ENCODE assay signal across 8 cellular contexts in genomic region chr15:101188517-101189340, GRCh38.
DNase-seq lines count a peak whose midpoint lies in the region; ATAC-seq and TF ChIP-seq lines count a peak whose summit lies in the region.

No MANE protein-coding gene starts in this region.

- H3K4me1 ChIP-seq in body of pancreas (peaks cover 17% of the 10 kb centered on the region), mesodermal cell (ENCODE audit: control insufficient read depth, insufficient read depth, low read length, poor library complexity, severe bottlenecking) (peaks cover 55% of the 10 kb centered on the region)
- H3K4me1 ChIP-seq in naive thymus-derived CD4-positive, alpha-beta T cell (ENCODE audit: control insufficient read depth in 2 of 2, insufficient read depth in 2 of 2, low read length in 2 of 2): peaks cover 7 to 13% of the 10 kb centered on the region in 2 donors

- H3K27me3 Mint-ChIP-seq in naive thymus-derived CD4-positive, alpha-beta T cell: no peaks in the 10 kb centered on the region

- DNase-seq in body of pancreas (no peak), activated gamma-delta T cell (lab: John Stamatoyannopoulos, UW) (no peak), anterior cingulate cortex (lab: John Stamatoyannopoulos, UW) (no peak)
- DNase-seq in naive thymus-derived CD4-positive, alpha-beta T cell: no peak

- H3K36me3 Mint-ChIP-seq in naive thymus-derived CD4-positive, alpha-beta T cell: peaks cover 0 to 9% (median 4%) of the 10 kb centered on the region in 5 donors

- H3K36me3 ChIP-seq in body of pancreas (replicated peaks in 1 of 2; ENCODE audit: insufficient read depth in 1 of 2, low read depth in 2 of 2) (no peaks in the 10 kb centered on the region), mesodermal cell (ENCODE audit: control insufficient read depth, insufficient read depth, low read length) (peaks cover 13% of the 10 kb centered on the region)
- no peaks in the 10 kb centered on the region for H3K36me3 ChIP-seq in naive thymus-derived CD4-positive, alpha-beta T cell (ENCODE audit: control insufficient read depth in 2 of 3, insufficient read depth in 3 of 3, low read length in 3 of 3)

- CTCF ChIA-PET in naive thymus-derived CD4-positive, alpha-beta T cell (lab: Charles Lee): no interaction called here

- H3K9me3 Mint-ChIP-seq in naive thymus-derived CD4-positive, alpha-beta T cell: no peaks in the 10 kb centered on the region

- intact Hi-C loops in body of pancreas (cut with DNase I): no loop called here
- intact Hi-C loops in naive thymus-derived CD4-positive, alpha-beta T cell (cut with micrococcal nuclease): loop anchor here in 1 of 2 donors (1.0 kb wide), 2 partner anchors 11 to 15 kb away; no protein-coding TSS in a partner anchor

- ATAC-seq in GM18867 (IDR thresholded peaks at IDR 0.05; ENCODE audit: unreplicated experiment): peak; percentile 68
- peak; percentile 59 for ATAC-seq in HG03175 (IDR thresholded peaks at IDR 0.05; ENCODE audit: unreplicated experiment)
- peak; percentile 40 for ATAC-seq in body of pancreas
- ATAC-seq in HG03045 (IDR thresholded peaks at IDR 0.05; ENCODE audit: unreplicated experiment): no peak
- no peak for ATAC-seq in naive thymus-derived CD4-positive, alpha-beta T cell

- H3K27ac ChIP-seq in body of pancreas (peak overlapping the region; percentile 0 to 69 (median 54)), mesodermal cell (ENCODE audit: low read depth, low read length, severe bottlenecking) (peak overlapping the region; percentile 79)
- H3K27ac ChIP-seq in naive thymus-derived CD4-positive, alpha-beta T cell (ENCODE audit: low read depth, low read length): no peak overlapping the region

- TF ChIP-seq POLR2A in body of pancreas (IDR thresholded peaks at IDR 0.05): peak in 1 of 3 donors; percentile 15

- H3K27me3 ChIP-seq in body of pancreas: no peaks in the 10 kb centered on the region
- H3K27me3 ChIP-seq in naive thymus-derived CD4-positive, alpha-beta T cell (ENCODE audit: control insufficient read depth in 2 of 2, insufficient read depth in 2 of 2, low read length in 2 of 2): no peaks in the 10 kb centered on the region

- POLR2A ChIA-PET in naive thymus-derived CD4-positive, alpha-beta T cell (lab: Charles Lee): no interaction called here

- H3K27ac Mint-ChIP-seq in naive thymus-derived CD4-positive, alpha-beta T cell: peak overlapping the region in 2 of 9 donors; percentile 41 to 87

- peaks cover 39 to 71% (median 41%) of the 10 kb centered on the region in 7 donors for H3K4me1 Mint-ChIP-seq in naive thymus-derived CD4-positive, alpha-beta T cell

- H3K9me3 ChIP-seq in body of pancreas: no peaks in the 10 kb centered on the region
- no peaks in the 10 kb centered on the region for H3K9me3 ChIP-seq in mesodermal cell (ENCODE audit: control insufficient read depth, low read length)
- H3K9me3 ChIP-seq in naive thymus-derived CD4-positive, alpha-beta T cell (ENCODE audit: control insufficient read depth in 2 of 3, low read length in 3 of 3): no peaks in the 10 kb centered on the region

- TF ChIP-seq CTCF in body of pancreas (IDR thresholded peaks at IDR 0.05): no peak

- H3K4me3 ChIP-seq in body of pancreas (no peak overlapping the region), mesodermal cell (ENCODE audit: extremely low read depth, insufficient read depth, low read length, poor library complexity, severe bottlenecking) (no peak overlapping the region)
- H3K4me3 ChIP-seq in naive thymus-derived CD4-positive, alpha-beta T cell (ENCODE audit: low read length): no peak overlapping the region

- WGBS in body of pancreas, 2 donors: 62% methylated on average over 28 of the region's 28 CpGs
- WGBS in mesodermal cell (ENCODE audit: insufficient coverage in 2 of 2), 2 experiments: 94 to 95% methylated on average over 25 of the region's 28 CpGs

- peak overlapping the region in 1 of 10 donors; percentile 67 for H3K4me3 Mint-ChIP-seq in naive thymus-derived CD4-positive, alpha-beta T cell

Comparison
In these comparisons a context has a peak if more than half of its experiments do, and no peak if none do; other contexts are left out.
1. ATAC-seq: peak in GM18867 (single experiment), HG03175 (single experiment) and body of pancreas (single experiment); none in HG03045 (single experiment) and naive thymus-derived CD4-positive, alpha-beta T cell (single experiment).